In genomic region chr12:92338102-92338501, GRCh38 we compare ENCODE assay signal across 27 cellular contexts.
DNase-seq lines count a peak whose midpoint lies in the region; ATAC-seq, FAIRE-seq and TF ChIP-seq lines count a peak whose summit lies in the region.
"Had no signal": no experiment of that assay in that cellular context is flagged by ENCODE, and none has a peak within 500 bp of the region (broad histone marks: within the 10 kb centered on the region; RNA-seq: fewer than 3 reads in every experiment).

No MANE protein-coding gene starts in this region.

- no peak for TF ChIP-seq CTCF in K562 (IDR thresholded peaks at IDR 0.05 in 2 of 3, conservative IDR thresholded peaks at IDR 0.05 in 1 of 3; ENCODE audit: insufficient read depth in 2 of 3, low read depth in 1 of 3, low read length in 3 of 3)

- no peaks in the 10 kb centered on the region for H3K36me3 ChIP-seq in K562 (ENCODE audit: control insufficient read depth, insufficient read depth, low read length)
- H3K36me3 ChIP-seq: BE2C, BLaER1 had no signal

- FAIRE-seq in K562 (lab: Jason Lieb, UNC), result no peak
- FAIRE-seq: A204.1, A549, D721Med had no signal

- ATAC-seq in K562 (no peak), HG02623 (IDR thresholded peaks at IDR 0.05; ENCODE audit: unreplicated experiment) (no peak)
- ATAC-seq: A549; CD8-positive, alpha-beta T cell had no signal

- no peaks in the 10 kb centered on the region for H3K9me3 ChIP-seq in K562 (replicated peaks; ENCODE audit: control insufficient read depth, insufficient read depth, low read depth, low read length)
- H3K9me3 ChIP-seq: A549, BE2C, BLaER1, Caco-2 had no signal

- no peak for DNase-seq in K562 (ENCODE audit: extremely low read depth in 1 of 4, low spot score in 3 of 4)
- DNase-seq: 8988T; ACHN; AML-193; BE2C; C1 segment of cervical spinal cord; Caco-2; Calu3; CD4-positive, alpha-beta memory T cell; CD4-positive, alpha-beta T cell; CD4-positive, CD25-positive, alpha-beta regulatory T cell; CD8-positive, alpha-beta memory T cell; CD8-positive, alpha-beta T cell; COR-L47; DMS 273 treated with DMSO at 0.1 percent for 48 hours; DMS53; DMS79; DMS79 treated with DMSO at 0.1 percent for 48 hours; DND-41 had no signal

- CTCF ChIA-PET in K562 (lab: Yijun Ruan, JAX; ENCODE audit: low intra/inter-chr PET ratio), result no interaction called here

- no peaks in the 10 kb centered on the region for H3K79me2 ChIP-seq in K562 (ENCODE audit: control insufficient read depth, insufficient read depth, low read length)

- H3K4me1 ChIP-seq in K562 (replicated peaks in 1 of 2; ENCODE audit: control insufficient read depth in 2 of 2, insufficient read depth in 2 of 2, low read length in 2 of 2), result peaks cover 4 to 30% of the 10 kb centered on the region in 2 experiments; a peak in 4 of 5 replicates
- H3K4me1 ChIP-seq: A549, Caco-2 had no signal

- TF ChIP-seq POLR2A in K562 (conservative IDR thresholded peaks at IDR 0.05), result no peak

- no peak for TF ChIP-seq EP300 in K562 (IDR thresholded peaks at IDR 0.05; ENCODE audit: low read length)

- H3K4me3 ChIP-seq in K562, result no peak overlapping the region
- H3K4me3 ChIP-seq: A549; BLaER1; BLaER1 treated with 17β-estradiol and CSF1 and Interleukin-3, amounts not matched to agents 10 nM and 100 nM had no signal

- H4K20me1 ChIP-seq in K562 (replicated peaks; ENCODE audit: control insufficient read depth, insufficient read depth, low read length), result no peaks in the 10 kb centered on the region
- H4K20me1 ChIP-seq: BLaER1; BLaER1 treated with 17β-estradiol and CSF1 and Interleukin-3, amounts not matched to agents 10 nM and 100 nM had no signal

- no peak overlapping the region for H2AFZ ChIP-seq in K562 (ENCODE audit: low read depth, low read length)

- no peaks in the 10 kb centered on the region for H3K27me3 ChIP-seq in K562 (ENCODE audit: control insufficient read depth in 2 of 2, insufficient read depth in 2 of 2, low read length in 2 of 2)
- H3K27me3 ChIP-seq: BE2C; BLaER1; BLaER1 treated with 17β-estradiol and CSF1 and Interleukin-3, amounts not matched to agents 10 nM and 100 nM had no signal

- H3K9me1 ChIP-seq in K562 (ENCODE audit: control insufficient read depth, insufficient read depth, low read length), result no peaks in the 10 kb centered on the region

- no peak overlapping the region for H3K9ac ChIP-seq in K562 (ENCODE audit: insufficient read depth in 1 of 2, low read depth in 2 of 2, low read length in 2 of 2)
- H3K9ac ChIP-seq: BLaER1; BLaER1 treated with 17β-estradiol and CSF1 and Interleukin-3, amounts not matched to agents 10 nM and 100 nM had no signal

- no peak for TF ChIP-seq RAD21 in K562 (CRISPR knock-in tag; conservative IDR thresholded peaks at IDR 0.05 in 1 of 2, IDR thresholded peaks at IDR 0.05 in 1 of 2)

- H3K27ac ChIP-seq in K562 (ENCODE audit: extremely low read depth, low read depth, low read length), result no peak overlapping the region
- H3K27ac ChIP-seq: 22Rv1; A549; BLaER1; BLaER1 treated with 17β-estradiol and CSF1 and Interleukin-3, amounts not matched to agents 10 nM and 100 nM; C4-2B had no signal

- intact Hi-C loops in K562 (cut with micrococcal nuclease), result no loop called here

- WGBS in K562 (ENCODE audit: insufficient coverage, low coverage, missing lambda C conversion rate), result 85% methylated on average over 2 of the region's 2 CpGs

- BruUV-seq in K562 (replicated peaks; lab: Mats Ljungman, UMichigan), result no TSS peak

- no peak overlapping the region for H3K4me2 ChIP-seq in K562 (ENCODE audit: insufficient read depth, low read length)
- H3K4me2 ChIP-seq: A549; BLaER1; BLaER1 treated with 17β-estradiol and CSF1 and Interleukin-3, amounts not matched to agents 10 nM and 100 nM had no signal

- POLR2A ChIA-PET in K562 (lab: Yijun Ruan, JAX), result no interaction called here

- in situ Hi-C loops in K562 (cut with MboI), result no loop called here

TF ChIP-seq in K562, 482 proteins besides CTCF, POLR2A, EP300 and RAD21 (continues in another document):
- peak; percentile 85 for TF ChIP-seq ADNP (tag; IDR thresholded peaks at IDR 0.05)
- TF ChIP-seq MCM7 (IDR thresholded peaks at IDR 0.05), result no peak
- no peak for TF ChIP-seq KLF6 (CRISPR knock-in tag; IDR thresholded peaks at IDR 0.05; ENCODE audit: borderline replicate concordance)
- no peak for TF ChIP-seq BRD4 (IDR thresholded peaks at IDR 0.05)
- no peak for TF ChIP-seq ZNF696 (CRISPR knock-in tag; conservative IDR thresholded peaks at IDR 0.05)
- no peak for TF ChIP-seq RB1 (IDR thresholded peaks at IDR 0.05; ENCODE audit: low read depth)
- TF ChIP-seq ZNF785 (CRISPR knock-in tag; IDR thresholded peaks at IDR 0.05), result no peak
- no peak for TF ChIP-seq MXI1 (IDR thresholded peaks at IDR 0.05; ENCODE audit: low read depth, low read length)
- no peak for TF ChIP-seq KHSRP (IDR thresholded peaks at IDR 0.05)
- TF ChIP-seq CTBP1 (IDR thresholded peaks at IDR 0.05; ENCODE audit: borderline replicate concordance), result no peak
- peak; percentile 46; the same call in 1 of the 2 replicates for TF ChIP-seq BCOR (IDR thresholded peaks at IDR 0.05)
- TF ChIP-seq NONO (IDR thresholded peaks at IDR 0.05; ENCODE audit: low read depth in 2 of 2, low read length in 1 of 2), result no peak
- TF ChIP-seq NEUROD1 (IDR thresholded peaks at IDR 0.05; ENCODE audit: borderline replicate concordance, low read depth, low read length, partially characterized antibody), result no peak
- no peak for TF ChIP-seq THRB (CRISPR knock-in tag; conservative IDR thresholded peaks at IDR 0.05)
- TF ChIP-seq ZNF121 (CRISPR knock-in tag; conservative IDR thresholded peaks at IDR 0.05), result no peak
- peak; percentile 84 for TF ChIP-seq RBM25 (IDR thresholded peaks at IDR 0.05; ENCODE audit: low read depth, low read length, severe bottlenecking)
